Comparison of ENCODE assay signal across 36 cellular contexts in the genomic region with DNA sequence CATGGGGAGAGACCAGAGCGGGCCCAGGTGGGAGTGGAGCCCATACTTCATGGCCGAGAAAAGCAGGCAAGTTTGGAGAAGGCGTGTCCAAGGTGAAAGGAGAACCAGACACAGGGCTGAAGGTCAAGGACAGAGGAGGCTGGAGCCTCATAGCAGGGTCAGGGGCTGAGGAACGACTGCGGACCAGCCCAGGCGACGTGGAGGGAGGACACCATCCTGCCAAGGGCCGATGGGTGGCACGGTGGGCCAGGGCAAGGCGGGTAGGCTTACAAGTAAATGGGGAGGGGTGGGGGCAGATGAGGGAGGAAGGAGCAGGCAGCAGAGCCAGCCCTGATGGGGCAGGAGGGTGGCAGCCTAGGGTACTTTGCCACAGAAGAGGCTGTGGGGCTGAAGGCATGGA. TPM values are rescaled to one million over a fixed set of nuclear protein-coding genes. Genes with fewer than 3 reads are reported as not detected.
"Had no signal": no experiment of that assay in that cellular context is flagged by ENCODE, and none has a peak within 500 bp of the region (broad histone marks: within the 10 kb centered on the region; RNA-seq: fewer than 3 reads in every experiment).

No MANE protein-coding gene starts in this region.

- H3K36me3 Mint-ChIP-seq: memory B cell; mesothelial cell of epicardium; naive B cell; natural killer cell treated with Interleukin-12 subunit alpha and Interleukin-12 subunit beta and Interleukin-15 and Interleukin-18, amount 100 ng/mL, for 72 hours had no signal

- H3K9me3 Mint-ChIP-seq: dendritic cell treated with granulocyte-macrophage colony-stimulating factor and Interleukin-4, amounts not matched to agents 40 ng/mL and 50 ng/mL, for 4 days; immature natural killer cell; memory B cell; mesothelial cell of epicardium; naive B cell; natural killer cell treated with Interleukin-12 subunit alpha and Interleukin-12 subunit beta and Interleukin-15 and Interleukin-18, amount 100 ng/mL, for 72 hours; stimulated activated naive B cell treated with anti-CD40 and anti-IgM and Interleukin-4, amounts not matched to agents 10 μg/mL and 1 μg/mL and 100 μg/mL, for 72 hours; stimulated activated naive CD8-positive, alpha-beta T cell treated with anti-CD3 and anti-CD28 coated beads, Interleukin-15, Interleukin-2, amounts not matched to agents 100 ng/mL and 50 ng/mL, for 24 hours had no signal

- H3K4me3 ChIP-seq: esophagus muscularis mucosa, gastroesophageal sphincter, heart right ventricle, lung, mucosa of descending colon, ovary, psoas muscle, skin epidermis, spleen, thoracic aorta, tibial nerve, vagina had no signal

- H3K27me3 Mint-ChIP-seq: dendritic cell treated with granulocyte-macrophage colony-stimulating factor and Interleukin-4, amounts not matched to agents 40 ng/mL and 50 ng/mL, for 4 days; memory B cell; naive B cell; natural killer cell treated with Interleukin-12 subunit alpha and Interleukin-12 subunit beta and Interleukin-15 and Interleukin-18, amount 100 ng/mL, for 72 hours; stimulated activated naive B cell treated with anti-CD40 and anti-IgM and Interleukin-4, amounts not matched to agents 10 μg/mL and 1 μg/mL and 100 μg/mL, for 72 hours; stimulated activated naive CD8-positive, alpha-beta T cell treated with anti-CD3 and anti-CD28 coated beads, Interleukin-15, Interleukin-2, amounts not matched to agents 100 ng/mL and 50 ng/mL, for 24 hours had no signal

- H3K36me3 ChIP-seq: gastroesophageal sphincter, heart right ventricle, ovary, spleen, thoracic aorta, vagina had no signal

- H3K27me3 ChIP-seq: esophagus muscularis mucosa, foreskin keratinocyte, gastroesophageal sphincter, heart right ventricle, ovary, spleen, tibial nerve, vagina had no signal

- DNase-seq: effector memory CD4-positive, alpha-beta T cell; foreskin keratinocyte; heart right ventricle; hippocampal formation; immature natural killer cell; islet precursor cell; mucosa of descending colon; naive B cell; occipital lobe; posterior cingulate gyrus; psoas muscle; spleen; stimulated activated CD4-positive, alpha-beta T cell treated with anti-CD3 and anti-CD28 coated beads, Interleukin-4, amount 100 ng/mL, for 4 hours; stimulated activated naive B cell treated with anti-CD40 and anti-IgM and Interleukin-4, amounts not matched to agents 10 μg/mL and 1 μg/mL and 100 μg/mL, for 72 hours had no signal

- H3K27ac ChIP-seq: esophagus muscularis mucosa, foreskin keratinocyte, gastroesophageal sphincter, heart right ventricle, ovary, psoas muscle, spleen, thoracic aorta, vagina had no signal

- H3K27ac Mint-ChIP-seq: dendritic cell treated with granulocyte-macrophage colony-stimulating factor and Interleukin-4, amounts not matched to agents 40 ng/mL and 50 ng/mL, for 4 days; memory B cell; mesothelial cell of epicardium; stimulated activated naive B cell treated with anti-CD40 and anti-IgM and Interleukin-4, amounts not matched to agents 10 μg/mL and 1 μg/mL and 100 μg/mL, for 72 hours; stimulated activated naive CD8-positive, alpha-beta T cell treated with anti-CD3 and anti-CD28 coated beads, Interleukin-15, Interleukin-2, amounts not matched to agents 100 ng/mL and 50 ng/mL, for 24 hours had no signal

- H3K4me1 Mint-ChIP-seq: immature natural killer cell; memory B cell; naive B cell; stimulated activated naive B cell treated with anti-CD40 and anti-IgM and Interleukin-4, amounts not matched to agents 10 μg/mL and 1 μg/mL and 100 μg/mL, for 72 hours had no signal

- H3K9me3 ChIP-seq: esophagus muscularis mucosa, gastroesophageal sphincter, heart right ventricle, mucosa of descending colon, ovary, psoas muscle, spleen, thoracic aorta, tibial nerve, vagina had no signal

- ATAC-seq: foreskin keratinocyte; gastroesophageal sphincter; heart right ventricle; left lobe of liver; mucosa of descending colon; natural killer cell treated with Interleukin-12 subunit alpha and Interleukin-12 subunit beta and Interleukin-15 and Interleukin-18, amount 100 ng/mL, for 72 hours; psoas muscle; right cardiac atrium; stimulated activated naive B cell treated with anti-CD40 and anti-IgM and Interleukin-4, amounts not matched to agents 10 μg/mL and 1 μg/mL and 100 μg/mL, for 72 hours had no signal

- H3K4me3 Mint-ChIP-seq: dendritic cell treated with granulocyte-macrophage colony-stimulating factor and Interleukin-4, amounts not matched to agents 40 ng/mL and 50 ng/mL, for 4 days; immature natural killer cell; memory B cell; mesothelial cell of epicardium; natural killer cell treated with Interleukin-12 subunit alpha and Interleukin-12 subunit beta and Interleukin-15 and Interleukin-18, amount 100 ng/mL, for 72 hours; stimulated activated naive B cell treated with anti-CD40 and anti-IgM and Interleukin-4, amounts not matched to agents 10 μg/mL and 1 μg/mL and 100 μg/mL, for 72 hours; stimulated activated naive CD8-positive, alpha-beta T cell treated with anti-CD3 and anti-CD28 coated beads, Interleukin-15, Interleukin-2, amounts not matched to agents 100 ng/mL and 50 ng/mL, for 24 hours had no signal

RNA-seq across cellular contexts. Expression of a gene that starts 35.1 kb away (rescaled TPM):
- total RNA-seq: cerebellum; endothelial cell of umbilical vein; epithelial cell of proximal tubule; esophagus muscularis mucosa; fibroblast of lung; foreskin keratinocyte; gastroesophageal sphincter; heart right ventricle; left lobe of liver; liver; lung; mesothelial cell of epicardium; mucosa of descending colon; natural killer cell treated with Interleukin-12 subunit alpha and Interleukin-12 subunit beta and Interleukin-15 and Interleukin-18, amount 100 ng/mL, for 72 hours; occipital lobe; ovary; psoas muscle; renal cortical epithelial cell; right cardiac atrium; spleen; thoracic aorta; tibial nerve; ureter; vagina had no signal
- polyA plus RNA-seq: endothelial cell of umbilical vein, fibroblast of lung, foreskin keratinocyte, heart right ventricle, immature natural killer cell, liver, lung, ovary, psoas muscle, right cardiac atrium, spleen had no signal
